8 cellular contexts compared by ENCODE assay signal in the genomic region with DNA sequence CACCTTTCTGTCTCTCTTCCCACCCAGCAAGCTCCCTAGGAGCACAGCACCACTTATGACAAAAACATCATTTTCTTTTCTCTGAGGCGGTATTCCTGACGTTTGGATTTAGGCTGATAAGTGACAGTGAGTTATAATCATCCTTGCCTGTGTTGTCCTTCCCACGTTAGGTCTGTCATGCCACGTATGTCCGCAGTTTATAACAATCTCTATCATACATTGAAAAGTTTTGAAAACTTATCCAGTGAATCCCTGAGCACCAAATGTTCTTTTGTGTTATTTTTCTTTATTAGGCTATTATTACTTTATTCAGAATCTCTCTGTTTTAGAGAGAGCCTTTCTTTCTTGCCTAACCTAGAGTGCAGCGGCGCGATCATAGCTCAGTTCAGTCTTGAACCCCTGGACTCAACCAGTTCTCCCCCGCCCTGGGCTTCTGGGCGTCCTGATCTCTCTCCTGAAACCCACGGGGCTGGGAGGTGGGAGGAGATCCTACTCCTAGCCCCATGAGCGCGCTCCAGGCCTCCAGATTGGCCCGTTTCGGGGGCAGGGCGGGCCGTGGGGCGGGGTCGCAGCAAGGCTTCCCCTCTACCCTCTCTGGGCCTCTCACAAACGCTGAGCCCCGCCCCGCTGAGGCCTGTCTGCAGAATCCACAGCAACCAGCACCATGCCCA. TPM values are rescaled to one million over a fixed set of nuclear protein-coding genes. Genes with fewer than 3 reads are reported as not detected.
DNase-seq lines count a peak whose midpoint lies in the region; ATAC-seq and TF ChIP-seq lines count a peak whose summit lies in the region.

TSS of gene GSTM2 (plus strand) at position 606 of the 671 bp plus-strand sequence. CDS start at position 665, 59 bp downstream.

- no peak for TF ChIP-seq POLR2A in stomach (IDR thresholded peaks at IDR 0.05)

- H3K9me3 ChIP-seq in PC-9 (ENCODE audit: insufficient read depth, low read depth) (no peaks in the 10 kb centered on the region), neuronal stem cell (replicated peaks in 1 of 2; ENCODE audit: control insufficient read depth in 2 of 2, insufficient read depth in 1 of 2, low read depth in 1 of 2, low read length in 2 of 2) (peaks cover 0 to 2% of the 10 kb centered on the region in 2 donors), stomach (no peaks in the 10 kb centered on the region)

- peaks cover 2% of the 10 kb centered on the region for H3K79me1 ChIP-seq in neuronal stem cell (ENCODE audit: low read depth, low read length)

- no peak within 1 kb of the TSS for H3K23ac ChIP-seq in neuronal stem cell (ENCODE audit: low read depth, low read length, poor library complexity)

- H3K27me3 ChIP-seq in PC-9 (ENCODE audit: insufficient read depth, low read depth) (no peaks in the 10 kb centered on the region), neuronal stem cell (ENCODE audit: control insufficient read depth in 3 of 3, insufficient read depth in 3 of 3, low read depth in 1 of 3, low read length in 3 of 3) (no peaks in the 10 kb centered on the region), stomach (no peaks in the 10 kb centered on the region)

- H3K4ac ChIP-seq in neuronal stem cell (ENCODE audit: low read length): no peak within 1 kb of the TSS

- ATAC-seq in GM19023 (IDR thresholded peaks at IDR 0.05; ENCODE audit: unreplicated experiment) (peak; percentile 97), HG03196 (IDR thresholded peaks at IDR 0.05; ENCODE audit: unreplicated experiment) (peak; percentile 86)

- no peaks in the 10 kb centered on the region for H4K20me1 ChIP-seq in PC-9 (ENCODE audit: insufficient read depth)

- WGBS in neuronal stem cell (ENCODE audit: extremely low coverage in 2 of 2, insufficient read length in 2 of 2, insufficient replicate concordance in 1 of 2), 2 donors: no CpG with 5 or more reads among the region's 22 CpGs
- 9 to 13% (median 11%) methylated on average over 19 to 22 of the region's 22 CpGs for WGBS in stomach, 5 donors

- no peak within 1 kb of the TSS for H2BK120ac ChIP-seq in neuronal stem cell (ENCODE audit: low read depth, low read length)

- H3F3A ChIP-seq in PC-9 (ENCODE audit: insufficient read depth, low read depth): peaks cover 8% of the 10 kb centered on the region; the same call in 1 of the 2 replicates

- no peak within 1 kb of the TSS for H3K14ac ChIP-seq in neuronal stem cell (ENCODE audit: low read length)

- H3K9ac ChIP-seq in neuronal stem cell (ENCODE audit: low read depth, low read length, poor library complexity): peak within 1 kb of the TSS; percentile 5

- no peak within 1 kb of the TSS for H4K8ac ChIP-seq in neuronal stem cell (ENCODE audit: low read depth, low read length)

- no peaks in the 10 kb centered on the region for H3K9me2 ChIP-seq in PC-9 (ENCODE audit: insufficient read depth)

- BruUV-seq in PC-9 (replicated peaks; lab: Mats Ljungman, UMichigan): no TSS peak

- H3K79me2 ChIP-seq in PC-9 (ENCODE audit: low read depth): no peaks in the 10 kb centered on the region

- no peak within 1 kb of the TSS for H3K4me2 ChIP-seq in PC-9
- peak within 1 kb of the TSS; percentile 57 for H3K4me2 ChIP-seq in neuronal stem cell (ENCODE audit: insufficient read depth, low read length, poor library complexity, severe bottlenecking)

- no peak for TF ChIP-seq CTCF in PC-9 (conservative IDR thresholded peaks at IDR 0.05)
- no peak for TF ChIP-seq CTCF in stomach (IDR thresholded peaks at IDR 0.05)

- no peak for TF ChIP-seq EP300 in stomach (IDR thresholded peaks at IDR 0.05)

- H3K27ac ChIP-seq in PC-9 (no peak within 1 kb of the TSS), neuronal stem cell (replicated peaks; ENCODE audit: low read length) (no peak within 1 kb of the TSS), stomach (peak within 1 kb of the TSS; percentile 43 to 64 (median 47))

- H4K91ac ChIP-seq in neuronal stem cell (ENCODE audit: low read depth, low read length, poor library complexity): no peak within 1 kb of the TSS

- POLR2A ChIA-PET in PC-9 (lab: Charles Lee; ENCODE audit: unreplicated experiment): no interaction called here

- intact Hi-C loops in PC-9 (cut with micrococcal nuclease; ENCODE audit: unreplicated experiment) (no loop called here), stomach (cut with DNase I; ENCODE audit: low total_unique reads) (no loop called here)

- H3K36me3 ChIP-seq in PC-9 (ENCODE audit: low read depth): no peaks in the 10 kb centered on the region
- peaks cover 0 to 6% of the 10 kb centered on the region in 2 donors for H3K36me3 ChIP-seq in neuronal stem cell (replicated peaks in 1 of 2; ENCODE audit: control insufficient read depth in 2 of 2, insufficient read depth in 2 of 2, low read length in 2 of 2)
- peaks cover 0 to 23% (median 2%) of the 10 kb centered on the region in 4 donors for H3K36me3 ChIP-seq in stomach

- no peak within 1 kb of the TSS for H2AFZ ChIP-seq in PC-9
- H2AFZ ChIP-seq in neuronal stem cell (ENCODE audit: low read length): peak within 1 kb of the TSS; percentile 78

- H3K4me3 ChIP-seq in PC-9 (no peak within 1 kb of the TSS), neuronal stem cell (ENCODE audit: low read length in 2 of 2) (peak within 1 kb of the TSS; percentile 51 to 70), stomach (peak within 1 kb of the TSS; percentile 58 to 60 (median 59))

- peak; percentile 69 for DNase-seq in A172 (ENCODE audit: low spot score)
- DNase-seq in PC-9: no peak
- peak; percentile 27 for DNase-seq in activated gamma-delta T cell (lab: John Stamatoyannopoulos, UW)
- peak; percentile 82 for DNase-seq in foreskin melanocyte
- DNase-seq in neuronal stem cell (ENCODE audit: low spot score): peak; percentile 83
- peak; percentile 93 for DNase-seq in stomach

- CTCF ChIA-PET in PC-9 (lab: Charles Lee): no interaction called here

- H2BK5ac ChIP-seq in neuronal stem cell (ENCODE audit: low read length): no peak within 1 kb of the TSS

- no peak within 1 kb of the TSS for H2BK15ac ChIP-seq in neuronal stem cell (ENCODE audit: low read length)

- H2AK5ac ChIP-seq in neuronal stem cell (ENCODE audit: low read depth, low read length): peak within 1 kb of the TSS; percentile 70

- H3K4me1 ChIP-seq in PC-9 (replicated peaks; ENCODE audit: insufficient read depth) (peaks cover 19% of the 10 kb centered on the region), neuronal stem cell (ENCODE audit: control insufficient read depth in 2 of 2, insufficient read depth in 1 of 2, low read depth in 1 of 2, low read length in 2 of 2) (peaks cover 0 to 2% of the 10 kb centered on the region in 2 donors), stomach (peaks cover 10 to 22% (median 14%) of the 10 kb centered on the region in 4 donors)

- peak within 1 kb of the TSS; percentile 80 for H3K18ac ChIP-seq in neuronal stem cell (ENCODE audit: low read length)

- no peak within 1 kb of the TSS for H2BK12ac ChIP-seq in neuronal stem cell (ENCODE audit: low read length)

RNA-seq across cellular contexts. Expression of gene GSTM2, which starts in this region (rescaled TPM):
- total RNA-seq in A172 (2014; rRNA removed; shearing (Covaris generic)): 8.9 and 16.9 TPM in 2 replicates
- total RNA-seq in PC-9 (2021) (9.3 and 10.2 TPM in 2 replicates), stomach (100 to 1,000 TPM in 3 of 5 donors, 10 to 100 TPM in 2; 22.3 to 219 (median 126) TPM)
- 54.2 TPM for polyA plus RNA-seq in neuronal stem cell (2013, experiment 1 of 2)
- polyA plus RNA-seq in neuronal stem cell (2013, experiment 2 of 2): 51.8 TPM
- polyA plus RNA-seq in stomach: 100 to 1,000 TPM; 102 to 149 (median 122) TPM

Comparison
In these comparisons a context has a peak if more than half of its experiments do, and no peak if none do; other contexts are left out.
1. DNase-seq: peak in A172 (single experiment), activated gamma-delta T cell (single experiment), foreskin melanocyte (single experiment), neuronal stem cell (single experiment) and stomach (single experiment); none in PC-9 (0 of 2).
2. H3K27ac ChIP-seq: peak in stomach (5 of 5); none in PC-9 (single experiment) and neuronal stem cell (single experiment).